ENCODE assay signal across 22 cellular contexts in genomic region chr12:14262771-14263511, GRCh38.
DNase-seq lines count a peak whose midpoint lies in the region; TF ChIP-seq lines count a peak whose summit lies in the region.
"Had no signal": no experiment of that assay in that cellular context is flagged by ENCODE, and none has a peak within 500 bp of the region (broad histone marks: within the 10 kb centered on the region; RNA-seq: fewer than 3 reads in every experiment).

No MANE protein-coding gene starts in this region.

- H3K27ac ChIP-seq in RWPE1 (peak overlapping the region; percentile 69), epithelial cell of prostate (peak overlapping the region; percentile 93), suprapubic skin (peak overlapping the region; percentile 31)
- H3K27ac ChIP-seq: body of pancreas, KMS-11, lower lobe of right lung had no signal

- no peaks in the 10 kb centered on the region for H3K36me3 ChIP-seq in suprapubic skin
- H3K36me3 ChIP-seq: HAP-1, lower lobe of right lung, transverse colon had no signal

- peaks cover 57% of the 10 kb centered on the region for H3K36me3 Mint-ChIP-seq in nephron progenitor cell (ENCODE audit: low read depth)
- peaks cover 2% of the 10 kb centered on the region for H3K36me3 Mint-ChIP-seq in osteocyte (ENCODE audit: unreplicated experiment)

- peaks cover 39% of the 10 kb centered on the region for H3K4me1 ChIP-seq in suprapubic skin

- 66% methylated on average over 7 of the region's 7 CpGs for WGBS in suprapubic skin

- H3K4me3 Mint-ChIP-seq in nephron progenitor cell, result no peak overlapping the region
- H3K4me3 Mint-ChIP-seq in osteocyte (ENCODE audit: unreplicated experiment), result no peak overlapping the region
- H3K4me3 Mint-ChIP-seq: activated CD8-positive, alpha-beta T cell treated with anti-CD3 and anti-CD28 coated beads for 36 hours; activated naive CD8-positive, alpha-beta T cell treated with anti-CD3 and anti-CD28 coated beads, Interleukin-2, amount 50 U/mL, for 24 hours; T-helper 1 cell treated with Interleukin-12 subunit alpha and Interleukin-12 subunit beta and Interleukin-4 antibody, amounts not matched to agents 30 μg/mL and 1 μg/mL, for 36 hours had no signal

- TF ChIP-seq EP300 in suprapubic skin (IDR thresholded peaks at IDR 0.05), result no peak

- no peaks in the 10 kb centered on the region for H3K9me3 ChIP-seq in suprapubic skin
- H3K9me3 ChIP-seq: body of pancreas, lower lobe of right lung, SK-N-SH, transverse colon had no signal

- H3K4me1 Mint-ChIP-seq in nephron progenitor cell, result peaks cover 47% of the 10 kb centered on the region
- peaks cover 34% of the 10 kb centered on the region for H3K4me1 Mint-ChIP-seq in osteocyte (ENCODE audit: unreplicated experiment)

- CTCF ChIA-PET in RWPE1 (lab: Yijun Ruan, JAX), result interaction anchor here (0.6 to 0.7 kb wide), 2 partner anchors 52 to 507 kb away, joined by 4 read pairs; no protein-coding TSS in a partner anchor

- H3K9me3 Mint-ChIP-seq in nephron progenitor cell, result peaks cover 67% of the 10 kb centered on the region
- peaks cover 5% of the 10 kb centered on the region for H3K9me3 Mint-ChIP-seq in osteocyte (ENCODE audit: unreplicated experiment)

- peak overlapping the region; percentile 15 for H3K27ac Mint-ChIP-seq in nephron progenitor cell
- H3K27ac Mint-ChIP-seq in osteocyte (ENCODE audit: unreplicated experiment), result no peak overlapping the region
- H3K27ac Mint-ChIP-seq: activated CD8-positive, alpha-beta T cell treated with anti-CD3 and anti-CD28 coated beads for 36 hours; activated naive CD8-positive, alpha-beta T cell treated with anti-CD3 and anti-CD28 coated beads, Interleukin-2, amount 50 U/mL, for 24 hours had no signal

- TF ChIP-seq CTCF in RWPE1 (conservative IDR thresholded peaks at IDR 0.05; ENCODE audit: low read depth) (no peak), nephron progenitor cell (IDR thresholded peaks at IDR 0.05) (no peak), suprapubic skin (IDR thresholded peaks at IDR 0.05) (no peak), osteocyte (IDR thresholded peaks at IDR 0.05) (no peak)

- H3K27me3 Mint-ChIP-seq in nephron progenitor cell (ENCODE audit: low read depth, poor library complexity), result peaks cover 5% of the 10 kb centered on the region
- no peaks in the 10 kb centered on the region for H3K27me3 Mint-ChIP-seq in osteocyte (ENCODE audit: unreplicated experiment)
- H3K27me3 Mint-ChIP-seq: activated CD8-positive, alpha-beta T cell treated with anti-CD3 and anti-CD28 coated beads for 36 hours; activated naive CD8-positive, alpha-beta T cell treated with anti-CD3 and anti-CD28 coated beads, Interleukin-2, amount 50 U/mL, for 24 hours had no signal

- no peak overlapping the region for H3K4me3 ChIP-seq in suprapubic skin
- H3K4me3 ChIP-seq: body of pancreas, HAP-1, lower lobe of right lung, transverse colon had no signal

- DNase-seq in RWPE1 (ENCODE audit: low spot score), result no peak
- DNase-seq in epithelial cell of prostate (ENCODE audit: low read depth, low spot score), result no peak
- DNase-seq in nephron progenitor cell, result no peak
- no peak for DNase-seq in suprapubic skin (ENCODE audit: low spot score in 2 of 2)
- no peak for DNase-seq in osteocyte (ENCODE audit: extremely low spot score, unreplicated experiment)
- no peak for DNase-seq in globus pallidus (ENCODE audit: low spot score)
- DNase-seq in amniotic stem cell (lab: John Stamatoyannopoulos, UW), result no peak
- DNase-seq: activated CD8-positive, alpha-beta T cell treated with anti-CD3 and anti-CD28 coated beads for 36 hours; activated effector memory CD4-positive, alpha-beta T cell treated with Interleukin-2 at 50 U/mL for 16 hours; activated naive CD8-positive, alpha-beta T cell treated with anti-CD3 and anti-CD28 coated beads, Interleukin-2, amount 50 U/mL, for 24 hours; body of pancreas; C1 segment of cervical spinal cord; cerebellar nuclear complex; DND-41; lower lobe of right lung; NCI-H1436 treated with DMSO at 0.1 percent for 48 hours; OCI-M1; SK-N-SH; transverse colon had no signal

- TF ChIP-seq POLR2A in suprapubic skin (IDR thresholded peaks at IDR 0.05), result no peak

- POLR2A ChIA-PET in RWPE1 (lab: Yijun Ruan, JAX; ENCODE audit: low non-redundant PET), result no interaction called here

- no peaks in the 10 kb centered on the region for H3K27me3 ChIP-seq in suprapubic skin
- H3K27me3 ChIP-seq: body of pancreas, transverse colon had no signal

Comparison
In these comparisons a context has a peak if more than half of its experiments do, and no peak if none do; other contexts are left out.
1. H3K27ac ChIP-seq: peak in every context shown above with its lines; median percentile 93 in epithelial cell of prostate; 69 in RWPE1; 31 in suprapubic skin.